ENCODE assay signal across 19 cellular contexts in the genomic region with DNA sequence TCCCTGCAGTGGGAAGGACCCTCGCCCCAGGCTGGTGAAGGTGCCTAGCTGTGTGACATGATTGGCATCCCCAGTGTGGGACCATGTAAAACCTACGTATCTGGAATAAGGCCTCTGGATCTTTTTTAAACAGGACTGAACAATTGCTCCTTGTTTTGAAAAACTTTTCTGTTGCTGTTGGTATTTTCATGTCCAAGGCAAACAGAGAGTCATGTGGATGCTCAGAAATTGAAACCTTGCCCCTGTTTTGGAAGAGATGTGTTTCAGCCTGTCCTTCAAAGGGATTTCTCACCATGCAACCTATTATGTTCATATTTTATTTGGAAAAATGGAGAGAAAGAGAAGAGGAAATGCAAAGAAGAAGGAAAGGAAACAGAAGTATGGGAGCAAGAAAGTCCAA.
"Had no signal": no experiment of that assay in that cellular context is flagged by ENCODE, and none has a peak within 500 bp of the region (broad histone marks: within the 10 kb centered on the region; RNA-seq: fewer than 3 reads in every experiment).

No MANE protein-coding gene starts in this region.

- DNase-seq: IMR-90, Kasumi-1, MM.1S, NCI-H1092 treated with DMSO at 0.1 percent for 48 hours, NCI-H1436, NCI-H187, NCI-H2029, NCI-H2081 treated with DMSO at 0.1 percent for 48 hours, NCI-H2171, NCI-H524, NCI-H526 treated with DMSO at 0.1 percent for 48 hours, NCI-H774, Right ventricle myocardium superior, RPMI8226, SIG-M5, T-helper 1 cell had no signal

- H3K4me3 ChIP-seq: SJSA1 had no signal

- H3K9me3 ChIP-seq: SJSA1 had no signal

- H3K27me3 ChIP-seq: SJSA1 had no signal

- H3K4me2 ChIP-seq: KMS-11 had no signal

- H3K4me1 ChIP-seq: SJSA1 had no signal

- H3K27ac ChIP-seq: KMS-11, SJSA1 had no signal

- ATAC-seq: SK-N-SH treated with all-trans-retinoic acid at 6 μM for 48 hours had no signal

- H3K36me3 ChIP-seq: SJSA1 had no signal
